14 cellular contexts compared by ENCODE assay signal in the genomic region with DNA sequence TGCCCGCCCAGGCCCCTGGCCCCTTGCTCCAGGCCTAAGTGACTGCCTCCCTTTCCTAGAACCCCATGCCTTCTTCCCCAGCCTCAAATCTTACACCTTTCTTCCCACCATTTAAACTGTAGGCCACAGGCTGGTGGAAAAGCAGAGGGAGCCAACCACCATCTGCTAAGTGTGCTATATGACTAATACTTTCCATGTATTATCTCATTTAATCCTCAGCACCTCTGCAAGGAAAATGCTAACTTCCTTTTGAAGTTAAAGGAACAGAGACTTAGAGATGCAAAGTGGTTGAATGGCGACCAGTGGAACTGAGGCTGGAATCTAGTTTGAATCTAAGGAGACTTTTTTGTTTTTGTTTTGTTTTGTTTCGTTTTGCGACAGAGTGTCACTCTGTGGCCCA. TPM values are rescaled to one million over a fixed set of nuclear protein-coding genes. Genes with fewer than 3 reads are reported as not detected.
DNase-seq lines count a peak whose midpoint lies in the region; ATAC-seq and TF ChIP-seq lines count a peak whose summit lies in the region.
"Had no signal": no experiment of that assay in that cellular context is flagged by ENCODE, and none has a peak within 500 bp of the region (broad histone marks: within the 10 kb centered on the region; RNA-seq: fewer than 3 reads in every experiment).

No MANE protein-coding gene starts in this region.

- H3K9me3 ChIP-seq in HCT116 (ENCODE audit: control insufficient read depth in 1 of 2, insufficient read depth in 1 of 2, low read depth in 1 of 2, low read length in 2 of 2) (no peaks in the 10 kb centered on the region), esophagus muscularis mucosa (no peaks in the 10 kb centered on the region)
- H3K9me3 ChIP-seq: A549 had no signal

- no peak for TF ChIP-seq EP300 in esophagus muscularis mucosa (IDR thresholded peaks at IDR 0.05)

- POLR2A ChIA-PET in HCT116 (lab: Charles Lee), result no interaction called here

- no peak overlapping the region for H3K4me2 ChIP-seq in HCT116 (ENCODE audit: low read length)
- H3K4me2 ChIP-seq: A549 had no signal

- peaks cover 0 to 16% of the 10 kb centered on the region in 2 experiments; a peak in 3 of 4 replicates for H3K4me1 ChIP-seq in HCT116 (ENCODE audit: control insufficient read depth in 1 of 2, insufficient read depth in 2 of 2, low read length in 2 of 2)
- peaks cover 0 to 5% (median 0%) of the 10 kb centered on the region in 4 donors for H3K4me1 ChIP-seq in esophagus muscularis mucosa

- no peak for TF ChIP-seq POLR2A in HCT116 (IDR thresholded peaks at IDR 0.05; ENCODE audit: borderline replicate concordance, extremely low read depth, insufficient read depth, insufficient read length)
- TF ChIP-seq POLR2A in esophagus muscularis mucosa (IDR thresholded peaks at IDR 0.05; ENCODE audit: low read depth), result no peak

- CTCF ChIA-PET in HCT116 (lab: Charles Lee), result no interaction called here

- ATAC-seq in HCT116, result no peak
- no peak for ATAC-seq in GM18511 (IDR thresholded peaks at IDR 0.05; ENCODE audit: unreplicated experiment)
- ATAC-seq: A549; CD8-positive, alpha-beta T cell had no signal

- RAD21 ChIA-PET in HCT116 (lab: Charles Lee; ENCODE audit: low non-redundant PET in 1 of 2, low total read pairs in 2 of 2, uncharacterized antibody in 2 of 2, unreplicated experiment in 2 of 2), result no interaction called here

- no peaks in the 10 kb centered on the region for H3K27me3 ChIP-seq in HCT116 (ENCODE audit: insufficient read depth, low read length)
- H3K27me3 ChIP-seq in esophagus muscularis mucosa, result no peaks in the 10 kb centered on the region

- H4K20me1 ChIP-seq in HCT116 (ENCODE audit: insufficient read depth), result no peaks in the 10 kb centered on the region

- 97% methylated on average over 4 of the region's 4 CpGs for whole genome bisulfite sequencing in esophagus muscularis mucosa

- intact Hi-C loops in HCT116 (cut with micrococcal nuclease), result no loop called here
- intact Hi-C loops in esophagus muscularis mucosa (cut with DNase I), result no loop called here

- no peaks in the 10 kb centered on the region for H3K9me2 ChIP-seq in HCT116 (ENCODE audit: insufficient read depth)

- TF ChIP-seq RAD21 in HCT116 (IDR thresholded peaks at IDR 0.05; ENCODE audit: low read depth), result no peak

- H2AFZ ChIP-seq in HCT116 (ENCODE audit: low read depth, low read length, poor library complexity, severe bottlenecking), result no peak overlapping the region

- no peaks in the 10 kb centered on the region for H3K36me3 ChIP-seq in HCT116 (ENCODE audit: control insufficient read depth in 1 of 2, insufficient read depth in 2 of 2, low read length in 2 of 2)
- no peaks in the 10 kb centered on the region for H3K36me3 ChIP-seq in esophagus muscularis mucosa

- H3K9ac ChIP-seq in HCT116 (ENCODE audit: low read length), result no peak overlapping the region

- H3K4me3 ChIP-seq in HCT116 (replicated peaks in 1 of 2; ENCODE audit: low read depth in 1 of 2, low read length in 2 of 2) (no peak overlapping the region), esophagus muscularis mucosa (no peak overlapping the region)
- H3K4me3 ChIP-seq: A549 had no signal

- no peak for DNase-seq in HCT116 (ENCODE audit: low read depth, low spot score)
- peak; percentile 4 for DNase-seq in M059J (ENCODE audit: low read depth)
- peak; percentile 30 for DNase-seq in OCI-M1 (lab: John Stamatoyannopoulos, UW)
- peak; percentile 42 for DNase-seq in esophagus muscularis mucosa (ENCODE audit: extremely low spot score)
- no peak for DNase-seq in T-helper 1 cell
- DNase-seq in T1000 (lab: John Stamatoyannopoulos, UW), result no peak
- DNase-seq: COR-L47, DMS153, DMS79 treated with DMSO at 0.1 percent for 48 hours, EL, HCEC 1CT had no signal

- no peaks in the 10 kb centered on the region for H3K79me2 ChIP-seq in HCT116 (ENCODE audit: insufficient read depth, low read length)

- BruUV-seq in HCT116 (replicated peaks; lab: Mats Ljungman, UMichigan), result no TSS peak

- H3K27ac ChIP-seq in HCT116 (ENCODE audit: low read depth, low read length), result no peak overlapping the region
- H3K27ac ChIP-seq in esophagus muscularis mucosa (replicated peaks in 1 of 4), result no peak overlapping the region
- H3K27ac ChIP-seq: A549 had no signal

- TF ChIP-seq CTCF in HCT116 (IDR thresholded peaks at IDR 0.05 in 2 of 3, conservative IDR thresholded peaks at IDR 0.05 in 1 of 3; ENCODE audit: borderline replicate concordance in 1 of 3, insufficient read depth in 1 of 3, low read depth in 2 of 3, low read length in 2 of 3), result no peak
- no peak for TF ChIP-seq CTCF in esophagus muscularis mucosa (IDR thresholded peaks at IDR 0.05)

TF ChIP-seq in HCT116, 20 proteins besides CTCF, POLR2A, EP300 and RAD21:
- TF ChIP-seq TCF7L2 (IDR thresholded peaks at IDR 0.05; ENCODE audit: borderline replicate concordance, extremely low read depth, insufficient read depth, insufficient read length) (no peak), ZFX (IDR thresholded peaks at IDR 0.05) (no peak), JUND (IDR thresholded peaks at IDR 0.05) (0 out of 2 replicates have a peak, but pooled peaks have one; percentile 27), YY1 (IDR thresholded peaks at IDR 0.05; ENCODE audit: extremely low read depth, insufficient replicate concordance, low read depth, low read length) (no peak), SIN3A (IDR thresholded peaks at IDR 0.05; ENCODE audit: low read depth) (no peak)
- TF ChIP-seq, protein P1, sequence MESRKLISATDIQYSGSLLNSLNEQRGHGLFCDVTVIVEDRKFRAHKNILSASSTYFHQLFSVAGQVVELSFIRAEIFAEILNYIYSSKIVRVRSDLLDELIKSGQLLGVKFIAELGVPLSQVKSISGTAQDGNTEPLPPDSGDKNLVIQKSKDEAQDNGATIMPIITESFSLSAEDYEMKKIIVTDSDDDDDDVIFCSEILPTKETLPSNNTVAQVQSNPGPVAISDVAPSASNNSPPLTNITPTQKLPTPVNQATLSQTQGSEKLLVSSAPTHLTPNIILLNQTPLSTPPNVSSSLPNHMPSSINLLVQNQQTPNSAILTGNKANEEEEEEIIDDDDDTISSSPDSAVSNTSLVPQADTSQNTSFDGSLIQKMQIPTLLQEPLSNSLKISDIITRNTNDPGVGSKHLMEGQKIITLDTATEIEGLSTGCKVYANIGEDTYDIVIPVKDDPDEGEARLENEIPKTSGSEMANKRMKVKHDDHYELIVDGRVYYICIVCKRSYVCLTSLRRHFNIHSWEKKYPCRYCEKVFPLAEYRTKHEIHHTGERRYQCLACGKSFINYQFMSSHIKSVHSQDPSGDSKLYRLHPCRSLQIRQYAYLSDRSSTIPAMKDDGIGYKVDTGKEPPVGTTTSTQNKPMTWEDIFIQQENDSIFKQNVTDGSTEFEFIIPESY (IDR thresholded peaks at IDR 0.05; ENCODE audit: extremely low read depth, insufficient replicate concordance, low read length), result no peak
TF ChIP-seq in HCT116: peak in this region for 1.

RNA-seq across cellular contexts. Expression of gene MTPAP, which starts 17.8 kb away (rescaled TPM):
- 40.3 TPM for total RNA-seq in HCT116 (2021; ENCODE audit: unreplicated experiment)
- 8.9 and 11.1 TPM in 2 replicates for polyA plus RNA-seq in HCT116 (2012)
- total RNA-seq in M059J (2014; rRNA removed; shearing (Covaris generic)), result 6.5 and 9.5 TPM in 2 replicates
- total RNA-seq in esophagus muscularis mucosa, result 10 to 100 TPM; 11.3 to 15.8 (median 13.2) TPM

Comparison
In these comparisons a context has a peak if more than half of its experiments do, and no peak if none do; other contexts are left out.
1. DNase-seq: peak in M059J (single experiment), OCI-M1 (single experiment) and esophagus muscularis mucosa (single experiment); none in HCT116 (single experiment), T-helper 1 cell (0 of 5) and T1000 (single experiment).